Comparison of ENCODE assay signal across 8 cellular contexts in the genomic region with DNA sequence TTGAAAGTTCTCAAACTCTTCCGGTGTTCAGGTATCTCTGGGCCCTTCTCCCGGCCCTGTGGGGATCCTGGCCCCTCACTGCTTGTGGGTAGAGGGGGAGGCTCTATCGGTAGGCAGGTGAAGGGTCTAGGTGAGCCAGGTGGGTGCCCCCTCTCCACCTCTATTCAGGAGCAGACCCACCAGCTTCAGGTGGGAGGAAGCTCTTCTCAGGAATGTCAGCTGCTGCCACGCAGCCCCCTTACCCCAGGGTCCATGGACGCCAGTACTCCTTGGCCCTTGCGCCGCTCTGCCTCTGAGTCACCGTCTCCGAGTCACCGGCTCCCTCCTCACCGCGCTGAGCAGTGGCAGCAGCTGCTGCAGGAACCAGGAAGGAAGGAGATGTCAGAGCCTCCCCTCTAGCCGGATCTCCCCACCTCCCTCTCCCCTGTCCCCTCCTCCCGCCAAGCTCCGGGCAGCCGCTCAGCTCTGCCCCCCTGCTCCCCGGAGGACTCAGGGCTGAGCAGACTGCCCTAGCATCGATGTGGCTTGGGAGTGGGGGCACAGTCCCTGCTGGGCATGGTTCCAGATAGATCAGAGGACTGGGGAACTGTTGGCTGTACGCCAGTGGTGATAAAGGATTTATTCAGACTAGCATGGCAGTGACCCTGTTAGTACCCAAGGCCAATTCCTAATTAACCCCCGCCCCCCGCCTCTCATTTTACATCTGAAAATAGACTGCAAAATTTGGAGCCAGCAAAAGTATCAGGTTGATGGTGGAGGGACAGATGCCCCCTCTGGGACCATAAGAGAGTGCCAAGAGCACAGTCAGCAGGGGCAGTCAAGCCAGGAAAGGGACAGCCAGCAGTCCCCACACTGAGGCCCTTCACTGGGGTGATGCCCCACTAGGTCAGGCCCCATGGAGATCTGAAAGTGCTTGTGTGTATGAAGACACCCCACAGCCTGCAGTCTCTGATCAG. TPM values are rescaled to one million over a fixed set of nuclear protein-coding genes. Genes with fewer than 3 reads are reported as not detected.
A peak's percentile ranks its signal among the peaks of the same experiment; 100 is the strongest.
DNase-seq lines count a peak whose midpoint lies in the region; ATAC-seq and TF ChIP-seq lines count a peak whose summit lies in the region.

A gene with protein sequence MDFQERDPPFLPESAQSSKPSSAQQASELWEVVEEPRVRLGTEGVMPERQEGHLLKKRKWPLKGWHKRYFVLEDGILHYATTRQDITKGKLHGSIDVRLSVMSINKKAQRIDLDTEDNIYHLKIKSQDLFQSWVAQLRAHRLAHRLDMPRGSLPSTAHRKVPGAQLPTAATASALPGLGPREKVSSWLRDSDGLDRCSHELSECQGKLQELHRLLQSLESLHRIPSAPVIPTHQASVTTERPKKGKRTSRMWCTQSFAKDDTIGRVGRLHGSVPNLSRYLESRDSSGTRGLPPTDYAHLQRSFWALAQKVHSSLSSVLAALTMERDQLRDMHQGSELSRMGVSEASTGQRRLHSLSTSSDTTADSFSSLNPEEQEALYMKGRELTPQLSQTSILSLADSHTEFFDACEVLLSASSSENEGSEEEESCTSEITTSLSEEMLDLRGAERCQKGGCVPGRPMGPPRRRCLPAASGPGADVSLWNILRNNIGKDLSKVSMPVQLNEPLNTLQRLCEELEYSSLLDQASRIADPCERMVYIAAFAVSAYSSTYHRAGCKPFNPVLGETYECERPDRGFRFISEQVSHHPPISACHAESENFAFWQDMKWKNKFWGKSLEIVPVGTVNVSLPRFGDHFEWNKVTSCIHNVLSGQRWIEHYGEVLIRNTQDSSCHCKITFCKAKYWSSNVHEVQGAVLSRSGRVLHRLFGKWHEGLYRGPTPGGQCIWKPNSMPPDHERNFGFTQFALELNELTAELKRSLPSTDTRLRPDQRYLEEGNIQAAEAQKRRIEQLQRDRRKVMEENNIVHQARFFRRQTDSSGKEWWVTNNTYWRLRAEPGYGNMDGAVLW (minus strand): TSS at position 371 of the 956 bp plus-strand sequence. CDS start 1,516 bp downstream, outside the sequence.

- DNase-seq in BJ (ENCODE audit: low read depth) (peak; percentile 38), HS-5 (ENCODE audit: low read depth) (peak; percentile 65), NOMO-1 treated with dmso at 0.1 percent for 144 hours (lab: John Stamatoyannopoulos, UW; ENCODE audit: unreplicated experiment) (peak; percentile 91), mesothelial cell of epicardium (ENCODE audit: low spot score in 2 of 2, unreplicated experiment in 2 of 2) (peak; percentile 44 to 74)
- DNase-seq in activated CD8-positive, alpha-beta memory T cell treated with anti-CD3 and anti-CD28 coated beads for 48 hours (ENCODE audit: low read depth in 2 of 3, low spot score in 2 of 3): peak in 2 of 3 experiments; percentile 42 to 56
- peak; percentile 74 to 75 for DNase-seq in stimulated activated CD8-positive, alpha-beta memory T cell treated with anti-CD3 and anti-CD28 coated beads, Interleukin-15, amount 100 ng/mL, for 48 hours (ENCODE audit: low read depth in 2 of 2)

- H3K4me3 Mint-ChIP-seq in mesothelial cell of epicardium: peak within 1 kb of the TSS; percentile 97

- CTCF ChIA-PET in BJ (lab: Yijun Ruan, JAX): interaction anchor here (0.8 to 1.3 kb wide), 4 partner anchors 10 to 21 kb away, joined by 3 to 6 read pairs (median 5); a partner anchor contains a TSS

- in situ Hi-C loops in endometrial microvascular endothelial cells (cut with HindIII; ENCODE audit: inconsistent ontology term, low pct_unique_long_range_greater_than_20kb, low sequenced_read_pairs): no loop called here

- no peaks in the 10 kb centered on the region for H3K9me3 Mint-ChIP-seq in mesothelial cell of epicardium

- peak within 1 kb of the TSS; percentile 89 for H3K27ac Mint-ChIP-seq in mesothelial cell of epicardium

- H3K36me3 ChIP-seq in BJ (ENCODE audit: control insufficient read depth, insufficient read depth, low read length): peaks cover 24% of the 10 kb centered on the region

- H3K4me1 Mint-ChIP-seq in mesothelial cell of epicardium: peaks cover 15% of the 10 kb centered on the region

- TF ChIP-seq CTCF in BJ (IDR thresholded peaks at IDR 0.05; ENCODE audit: insufficient read depth, low read depth, low read length) (peak; percentile 24; the same call in 1 of the 2 replicates), mesothelial cell of epicardium (IDR thresholded peaks at IDR 0.05; ENCODE audit: unreplicated experiment) (no peak)

- H3K4me3 ChIP-seq in BJ (ENCODE audit: low read depth, low read length): peak within 1 kb of the TSS; percentile 64

- peaks cover 20% of the 10 kb centered on the region for H3K36me3 Mint-ChIP-seq in mesothelial cell of epicardium

- ATAC-seq in GM19324 (IDR thresholded peaks at IDR 0.05; ENCODE audit: low FRiP score, unreplicated experiment): peak; percentile 74

- POLR2A ChIA-PET in BJ (lab: Charles Lee): interaction anchor here (0.8 kb wide), 1 partner anchor 10 kb away, joined by 3 read pairs; a partner anchor contains a TSS

- no peaks in the 10 kb centered on the region for H3K27me3 ChIP-seq in BJ (ENCODE audit: control insufficient read depth, insufficient read depth, low read length)

- H3K27me3 Mint-ChIP-seq in mesothelial cell of epicardium (ENCODE audit: low read depth): no peaks in the 10 kb centered on the region

RNA-seq across cellular contexts. Expression of the gene that starts here (rescaled TPM):
- 4.5 and 7.6 TPM in 2 replicates for polyA plus RNA-seq in BJ (2011; rRNA removed)
- 6.1 and 9.7 TPM in 2 replicates for polyA minus RNA-seq in BJ (2011; rRNA and poly(A)+ RNA removed)
- total RNA-seq in endometrial microvascular endothelial cells (ENCODE audit: inconsistent ontology term) (13.6 TPM), mesothelial cell of epicardium (21.7 to 25.1 TPM (median 22.0 TPM) in 3 replicates)

Comparison
In these comparisons a context has a peak if more than half of its experiments do, and no peak if none do; other contexts are left out.
1. Peak in every context shown above with its lines: DNase-seq, ATAC-seq and H3K4me3 ChIP-seq.
2. DNase-seq: peak in every context shown above with its lines; median percentile 91 in NOMO-1 treated with dmso at 0.1 percent for 144 hours; 74 in stimulated activated CD8-positive, alpha-beta memory T cell treated with anti-CD3 and anti-CD28 coated beads, Interleukin-15, amount 100 ng/mL, for 48 hours; 65 in HS-5; 59 in mesothelial cell of epicardium; 49 in activated CD8-positive, alpha-beta memory T cell treated with anti-CD3 and anti-CD28 coated beads for 48 hours; 38 in BJ.